ENCODE assay signal across 34 cellular contexts in the genomic region with DNA sequence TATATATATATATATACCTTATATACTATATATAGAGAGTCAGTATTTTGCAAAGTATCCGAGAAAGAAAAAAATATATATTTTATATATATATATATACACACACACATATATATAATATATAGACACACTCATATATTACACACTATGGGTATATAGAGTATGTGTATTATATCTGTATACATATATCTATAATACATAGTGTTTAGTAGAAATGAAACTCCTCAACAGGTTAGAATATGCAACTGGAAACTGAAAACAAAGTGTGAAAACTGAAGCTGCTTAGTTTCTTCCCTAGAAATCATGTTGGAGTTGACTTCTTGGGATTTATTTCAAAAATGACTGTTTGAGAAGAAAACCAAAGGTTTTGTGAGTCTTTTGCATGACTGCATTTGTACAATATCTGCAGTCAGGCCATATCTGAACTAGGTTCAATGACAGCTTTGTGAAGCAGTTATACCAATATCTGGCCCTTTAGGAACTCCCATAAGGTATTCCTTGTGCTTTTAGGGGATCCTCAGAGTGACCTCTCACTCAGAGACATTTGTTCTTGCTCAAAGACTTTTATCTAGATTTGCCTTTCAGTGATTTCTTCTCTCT.
"Had no signal": no experiment of that assay in that cellular context is flagged by ENCODE, and none has a peak within 500 bp of the region (broad histone marks: within the 10 kb centered on the region; RNA-seq: fewer than 3 reads in every experiment).

No MANE protein-coding gene starts in this region.

- H3K4me2 ChIP-seq: SK-N-SH had no signal

- H3K9me2 ChIP-seq: SK-N-SH had no signal

- FAIRE-seq: TTC549 had no signal

- H3K9me3 ChIP-seq: MG63, Peyer's patch, SJSA1, SK-N-SH had no signal

- H3K27me3 ChIP-seq: cardiac muscle cell, MG63, Peyer's patch, SJSA1 had no signal

- H3K27ac ChIP-seq: cardiac muscle cell, Peyer's patch, SJSA1 had no signal

- ATAC-seq: PC-3, WTC11 had no signal

- H3K4me1 ChIP-seq: Peyer's patch, SJSA1 had no signal

- H3K36me3 ChIP-seq: cardiac muscle cell, MG63, Peyer's patch, SJSA1 had no signal

- H3K27ac Mint-ChIP-seq: activated CD4-positive, alpha-beta memory T cell treated with anti-CD3 and anti-CD28 coated beads, Interleukin-2, amount 10 ng/mL, durations not matched to agents 7 days and 5 days; activated naive CD4-positive, alpha-beta T cell treated with anti-CD3 and anti-CD28 coated beads for 36 hours; activated naive CD4-positive, alpha-beta T cell treated with anti-CD3 and anti-CD28 coated beads, Interleukin-2, amount 50 U/mL, for 72 hours; T-helper 1 cell treated with Interleukin-12 subunit alpha and Interleukin-12 subunit beta and Interleukin-4 antibody, amounts not matched to agents 30 μg/mL and 1 μg/mL, for 36 hours; T-helper 2 cell treated with Interferon-gamma antibody and Interleukin-4, amounts not matched to agents 5 μg/mL and 100 μg/mL, for 36 hours; WTC11 had no signal

- H3K4me3 Mint-ChIP-seq: activated CD4-positive, alpha-beta memory T cell treated with anti-CD3 and anti-CD28 coated beads, Interleukin-2, amount 10 ng/mL, durations not matched to agents 7 days and 5 days; activated naive CD4-positive, alpha-beta T cell treated with anti-CD3 and anti-CD28 coated beads for 36 hours; T-helper 1 cell treated with Interleukin-12 subunit alpha and Interleukin-12 subunit beta and Interleukin-4 antibody, amounts not matched to agents 30 μg/mL and 1 μg/mL, for 36 hours; T-helper 2 cell treated with Interferon-gamma antibody and Interleukin-4, amounts not matched to agents 5 μg/mL and 100 μg/mL, for 36 hours; WTC11 had no signal

- DNase-seq: activated CD4-positive, alpha-beta memory T cell treated with anti-CD3 and anti-CD28 coated beads, Interleukin-2, amount 10 ng/mL, durations not matched to agents 7 days and 5 days; activated CD4-positive, alpha-beta T cell treated with anti-CD3 and anti-CD28 coated beads for 4 hours; activated CD8-positive, alpha-beta memory T cell treated with anti-CD3 and anti-CD28 coated beads, Interleukin-2, amount 50 U/mL, for 48 hours; activated gamma-delta T cell treated with Interleukin-2 at 50 U/mL for 16 hours; activated naive CD4-positive, alpha-beta T cell treated with anti-CD3 and anti-CD28 coated beads for 36 hours; activated T-cell treated with anti-CD3 and anti-CD28 coated beads, Interleukin-2, amount 50 U/mL, for 1 hour; amniotic stem cell; aorta; Kasumi-1; KG1; MG63; NCI-H1048; NCI-H1105 treated with DMSO at 0.1 percent for 48 hours; NCI-H1436; NCI-H1694; NCI-H1930; NCI-H2081 treated with DMSO at 0.1 percent for 48 hours; NCI-H226; NCI-H446 treated with DMSO at 0.1 percent for 48 hours; NCI-H524; NCI-H69; NCI-H82; PC-3; Peyer's patch; RPMI8226; SHP77 treated with DMSO at 0.1 percent for 48 hours; SK-N-SH had no signal

- H3K4me3 ChIP-seq: cardiac muscle cell, MG63, Peyer's patch, SJSA1 had no signal

- H3K27me3 Mint-ChIP-seq: activated CD4-positive, alpha-beta memory T cell treated with anti-CD3 and anti-CD28 coated beads, Interleukin-2, amount 10 ng/mL, durations not matched to agents 7 days and 5 days had no signal
